In genomic region chr2:134669731-134670669, GRCh38 we compare ENCODE assay signal across 10 cellular contexts. TPM values are rescaled to one million over a fixed set of nuclear protein-coding genes. Genes with fewer than 3 reads are reported as not detected.
DNase-seq lines count a peak whose midpoint lies in the region; ATAC-seq, FAIRE-seq and TF ChIP-seq lines count a peak whose summit lies in the region.
"Had no signal": no experiment of that assay in that cellular context is flagged by ENCODE, and none has a peak within 500 bp of the region (broad histone marks: within the 10 kb centered on the region; RNA-seq: fewer than 3 reads in every experiment).

No MANE protein-coding gene starts in this region.

- intact Hi-C loops in activated T-helper 2 cell treated with anti-CD3 and anti-CD28 coated beads, Interferon-gamma antibody, Interleukin-2, Interleukin-4, amounts not matched to agents 10 μg/mL and 5 μg/mL and 100 μg/mL, durations not matched to agents 14 hours and 24 hours and 36 hours (cut with micrococcal nuclease): loop anchor here (1.0 to 10.0 kb wide), 5 partner anchors 13 to 552 kb away; partner anchors contain the start of genes MGAT5 and TMEM163
- intact Hi-C loops in lower lobe of right lung (cut with DNase I): no loop called here

- DNase-seq in SKM-1 (lab: John Stamatoyannopoulos, UW; ENCODE audit: unreplicated experiment): peak; percentile 0
- no peak for DNase-seq in SKM-1 treated with dmso at 0.1 percent for 144 hours (lab: John Stamatoyannopoulos, UW; ENCODE audit: unreplicated experiment)
- peak; percentile 56 for DNase-seq in activated T-helper 2 cell treated with anti-CD3 and anti-CD28 coated beads, Interferon-gamma antibody, Interleukin-2, Interleukin-4, amounts not matched to agents 10 μg/mL and 5 μg/mL and 100 μg/mL, durations not matched to agents 14 hours and 24 hours and 36 hours (ENCODE audit: low spot score)
- DNase-seq in lower lobe of right lung: peak; percentile 85
- DNase-seq in type B pancreatic cell (ENCODE audit: extremely low spot score, unreplicated experiment): no peak
- DNase-seq in GM12892 (ENCODE audit: insufficient read length): no peak

- no peak for TF ChIP-seq POLR2A in GM12892 (IDR thresholded peaks at IDR 0.05; ENCODE audit: low read depth, low read length)

- H3K4me1 Mint-ChIP-seq in activated T-helper 2 cell treated with anti-CD3 and anti-CD28 coated beads, Interferon-gamma antibody, Interleukin-2, Interleukin-4, amounts not matched to agents 10 μg/mL and 5 μg/mL and 100 μg/mL, durations not matched to agents 14 hours and 24 hours and 36 hours (ENCODE audit: low read depth): peaks cover 67% of the 10 kb centered on the region
- H3K4me1 Mint-ChIP-seq in type B pancreatic cell (ENCODE audit: unreplicated experiment): peaks cover 13% of the 10 kb centered on the region

- H3K4me1 ChIP-seq in lower lobe of right lung: peaks cover 25% of the 10 kb centered on the region

- H3K36me3 ChIP-seq in lower lobe of right lung: no peaks in the 10 kb centered on the region

- H3K4me3 Mint-ChIP-seq in activated T-helper 2 cell treated with anti-CD3 and anti-CD28 coated beads, Interferon-gamma antibody, Interleukin-2, Interleukin-4, amounts not matched to agents 10 μg/mL and 5 μg/mL and 100 μg/mL, durations not matched to agents 14 hours and 24 hours and 36 hours (ENCODE audit: low read depth): peak overlapping the region; percentile 13
- H3K4me3 Mint-ChIP-seq in type B pancreatic cell: no peak overlapping the region

- H3K9me3 Mint-ChIP-seq in activated T-helper 2 cell treated with anti-CD3 and anti-CD28 coated beads, Interferon-gamma antibody, Interleukin-2, Interleukin-4, amounts not matched to agents 10 μg/mL and 5 μg/mL and 100 μg/mL, durations not matched to agents 14 hours and 24 hours and 36 hours: no peaks in the 10 kb centered on the region
- no peaks in the 10 kb centered on the region for H3K9me3 Mint-ChIP-seq in type B pancreatic cell

- H3K27ac ChIP-seq in lower lobe of right lung: peak overlapping the region; percentile 76

- TF ChIP-seq CTCF in lower lobe of right lung (IDR thresholded peaks at IDR 0.05) (no peak), type B pancreatic cell (conservative IDR thresholded peaks at IDR 0.05) (no peak)

- no peak overlapping the region for H3K4me3 ChIP-seq in lower lobe of right lung
- H3K4me3 ChIP-seq: skin epidermis had no signal

- H3K27me3 ChIP-seq in lower lobe of right lung (ENCODE audit: low read depth): no peaks in the 10 kb centered on the region

- H3K27ac Mint-ChIP-seq in activated T-helper 2 cell treated with anti-CD3 and anti-CD28 coated beads, Interferon-gamma antibody, Interleukin-2, Interleukin-4, amounts not matched to agents 10 μg/mL and 5 μg/mL and 100 μg/mL, durations not matched to agents 14 hours and 24 hours and 36 hours: peak overlapping the region; percentile 10
- peak overlapping the region; percentile 25 for H3K27ac Mint-ChIP-seq in type B pancreatic cell

- no peaks in the 10 kb centered on the region for H3K36me3 Mint-ChIP-seq in activated T-helper 2 cell treated with anti-CD3 and anti-CD28 coated beads, Interferon-gamma antibody, Interleukin-2, Interleukin-4, amounts not matched to agents 10 μg/mL and 5 μg/mL and 100 μg/mL, durations not matched to agents 14 hours and 24 hours and 36 hours (ENCODE audit: low read depth)
- H3K36me3 Mint-ChIP-seq in type B pancreatic cell: no peaks in the 10 kb centered on the region

- H3K9me3 ChIP-seq in lower lobe of right lung: no peaks in the 10 kb centered on the region

- no peak for FAIRE-seq in GM12892 (lab: Jason Lieb, UNC)

- H3K27me3 Mint-ChIP-seq in activated T-helper 2 cell treated with anti-CD3 and anti-CD28 coated beads, Interferon-gamma antibody, Interleukin-2, Interleukin-4, amounts not matched to agents 10 μg/mL and 5 μg/mL and 100 μg/mL, durations not matched to agents 14 hours and 24 hours and 36 hours (ENCODE audit: low read depth): peaks cover 34% of the 10 kb centered on the region
- H3K27me3 Mint-ChIP-seq in type B pancreatic cell: peaks cover 11% of the 10 kb centered on the region

- ATAC-seq in lower lobe of right lung: peak; percentile 64 to 71
- ATAC-seq in GM18873 (IDR thresholded peaks at IDR 0.05; ENCODE audit: low FRiP score, unreplicated experiment): no peak
- ATAC-seq in GM19351 (IDR thresholded peaks at IDR 0.05; ENCODE audit: unreplicated experiment): no peak

RNA-seq across cellular contexts. Expression of gene TMEM163, which starts 48.8 kb away (rescaled TPM):
- 0.09 and 0.27 TPM in 2 replicates for total RNA-seq in activated T-helper 2 cell treated with anti-CD3 and anti-CD28 coated beads, Interferon-gamma antibody, Interleukin-2, Interleukin-4, amounts not matched to agents 10 μg/mL and 5 μg/mL and 100 μg/mL, durations not matched to agents 14 hours and 24 hours and 36 hours
- total RNA-seq in lower lobe of right lung: 31.9 TPM
- total RNA-seq in type B pancreatic cell (ENCODE audit: low replicate concordance): 4.0 and 4.1 TPM in 2 replicates
- 0.89 TPM for polyA plus RNA-seq in GM12892 (2012; ENCODE audit: missing spikeins)
- polyA plus RNA-seq: AG04450 had no signal

Comparison
In these comparisons a context has a peak if more than half of its experiments do, and no peak if none do; other contexts are left out.
1. DNase-seq: peak in SKM-1 (single experiment), activated T-helper 2 cell treated with anti-CD3 and anti-CD28 coated beads, Interferon-gamma antibody, Interleukin-2, Interleukin-4, amounts not matched to agents 10 μg/mL and 5 μg/mL and 100 μg/mL, durations not matched to agents 14 hours and 24 hours and 36 hours (single experiment) and lower lobe of right lung (single experiment); none in SKM-1 treated with dmso at 0.1 percent for 144 hours (single experiment), type B pancreatic cell (single experiment) and GM12892 (single experiment).
2. ATAC-seq: peak in lower lobe of right lung (2 of 2); none in GM18873 (single experiment) and GM19351 (single experiment).